ENCODE assay signal across 1 cellular context in genomic region chr16:57606847-57607501, GRCh38.
A peak's percentile ranks its signal among the peaks of the same experiment; 100 is the strongest.
TF ChIP-seq lines count a peak whose summit lies in the region.

No MANE protein-coding gene starts in this region.

TF ChIP-seq in HepG2, 621 proteins besides CTCF, POLR2A, EP300 and RAD21 (continued from another document and continues in another):
- TF ChIP-seq KDM2A (CRISPR knock-in tag; IDR thresholded peaks at IDR 0.05; ENCODE audit: borderline replicate concordance, low read depth) (peak; percentile 18; the same call in 1 of the 2 replicates), ADNP (CRISPR knock-in tag; IDR thresholded peaks at IDR 0.05) (0 out of 2 replicates have a peak, but pooled peaks have one; percentile 29), ZBTB21 (CRISPR knock-in tag; IDR thresholded peaks at IDR 0.05) (no peak), NCOR1 (IDR thresholded peaks at IDR 0.05; ENCODE audit: borderline replicate concordance, low read length) (peak; percentile 45; the same call in 1 of the 2 replicates), PLSCR1 (CRISPR knock-in tag; IDR thresholded peaks at IDR 0.05; ENCODE audit: borderline replicate concordance) (no peak), ZNF430 (CRISPR knock-in tag; IDR thresholded peaks at IDR 0.05) (0 out of 2 replicates have a peak, but pooled peaks have one; percentile 21), KDM3A (CRISPR knock-in tag; IDR thresholded peaks at IDR 0.05; ENCODE audit: low read depth) (0 out of 2 replicates have a peak, but pooled peaks have one; percentile 43), NR2F6 (IDR thresholded peaks at IDR 0.05) (no peak), NR2F6 (CRISPR knock-in tag; IDR thresholded peaks at IDR 0.05) (peak; percentile 57), FOSL2 (CRISPR knock-in tag; IDR thresholded peaks at IDR 0.05) (peak; percentile 52), ATF5 (CRISPR knock-in tag; IDR thresholded peaks at IDR 0.05; ENCODE audit: low read depth) (no peak), ZNF567 (CRISPR knock-in tag; IDR thresholded peaks at IDR 0.05; ENCODE audit: borderline replicate concordance) (no peak), ATF6 (CRISPR knock-in tag; conservative IDR thresholded peaks at IDR 0.05) (no peak), SALL2 (CRISPR knock-in tag; IDR thresholded peaks at IDR 0.05) (no peak), NRL (CRISPR knock-in tag; IDR thresholded peaks at IDR 0.05; ENCODE audit: borderline replicate concordance) (no peak), MAX (IDR thresholded peaks at IDR 0.05) (peak; percentile 48), TARDBP (CRISPR knock-in tag; IDR thresholded peaks at IDR 0.05) (peak; percentile 36), DRAP1 (CRISPR knock-in tag; IDR thresholded peaks at IDR 0.05) (peak; percentile 46), TFDP2 (CRISPR knock-in tag; IDR thresholded peaks at IDR 0.05) (no peak), CBFB (CRISPR knock-in tag; IDR thresholded peaks at IDR 0.05) (peak; percentile 55; the same call in 1 of the 2 replicates), TBX2 (CRISPR knock-in tag; IDR thresholded peaks at IDR 0.05; ENCODE audit: borderline replicate concordance) (peak; percentile 41; the same call in 1 of the 2 replicates), POLR2G (IDR thresholded peaks at IDR 0.05; ENCODE audit: low read depth, low read length) (peak; percentile 77), ZNF281 (CRISPR knock-in tag; IDR thresholded peaks at IDR 0.05; ENCODE audit: borderline replicate concordance) (peak; percentile 70; the same call in 1 of the 2 replicates), ZNF292 (CRISPR knock-in tag; IDR thresholded peaks at IDR 0.05; ENCODE audit: borderline replicate concordance, low read depth) (peak; percentile 97), TFAP4 (IDR thresholded peaks at IDR 0.05; ENCODE audit: borderline replicate concordance, low read depth) (peak; percentile 92), NONO (IDR thresholded peaks at IDR 0.05) (no peak), NONO (CRISPR knock-in tag; conservative IDR thresholded peaks at IDR 0.05) (peak; percentile 75), RELA (CRISPR knock-in tag; IDR thresholded peaks at IDR 0.05) (0 out of 2 replicates have a peak, but pooled peaks have one; percentile 76), PHF8 (CRISPR knock-in tag; IDR thresholded peaks at IDR 0.05) (peak; percentile 77), ZNF883 (CRISPR knock-in tag; IDR thresholded peaks at IDR 0.05; ENCODE audit: not compliant biosample characterization) (peak; percentile 17), ARID2 (CRISPR knock-in tag; IDR thresholded peaks at IDR 0.05; ENCODE audit: borderline replicate concordance) (0 out of 2 replicates have a peak, but pooled peaks have one; percentile 34), UBTF (CRISPR knock-in tag; IDR thresholded peaks at IDR 0.05) (peak; percentile 80), ZNF274 (CRISPR knock-in tag; IDR thresholded peaks at IDR 0.05) (0 out of 2 replicates have a peak, but pooled peaks have one; percentile 25), ZNF556 (CRISPR knock-in tag; IDR thresholded peaks at IDR 0.05; ENCODE audit: borderline replicate concordance) (0 out of 2 replicates have a peak, but pooled peaks have one; percentile 62), ZNF512 (CRISPR knock-in tag; IDR thresholded peaks at IDR 0.05) (no peak; the same call in 1 of the 2 replicates), CENPX (CRISPR knock-in tag; IDR thresholded peaks at IDR 0.05) (no peak), ZNF230 (CRISPR knock-in tag; IDR thresholded peaks at IDR 0.05) (no peak), ZXDC (CRISPR knock-in tag; IDR thresholded peaks at IDR 0.05) (peak; percentile 56; the same call in 1 of the 2 replicates), ZNF121 (CRISPR knock-in tag; IDR thresholded peaks at IDR 0.05) (no peak), IRF9 (CRISPR knock-in tag; IDR thresholded peaks at IDR 0.05; ENCODE audit: borderline replicate concordance) (peak; percentile 22; the same call in 1 of the 2 replicates), TCF12 (IDR thresholded peaks at IDR 0.05) (no peak), TCF12 (CRISPR knock-in tag; IDR thresholded peaks at IDR 0.05) (0 out of 2 replicates have a peak, but pooled peaks have one; percentile 5)
